In genomic region chr1:185636848-185637247, GRCh38 we compare ENCODE assay signal across 11 cellular contexts.
A peak's percentile ranks its signal among the peaks of the same experiment; 100 is the strongest.
DNase-seq lines count a peak whose midpoint lies in the region; ATAC-seq and TF ChIP-seq lines count a peak whose summit lies in the region.
"Had no signal": no experiment of that assay in that cellular context is flagged by ENCODE, and none has a peak within 500 bp of the region (broad histone marks: within the 10 kb centered on the region; RNA-seq: fewer than 3 reads in every experiment).

No MANE protein-coding gene starts in this region.

- peaks cover 47% of the 10 kb centered on the region for H3K9me3 Mint-ChIP-seq in activated T-helper 2 cell treated with anti-CD3 and anti-CD28 coated beads, Interferon-gamma antibody, Interleukin-2, Interleukin-4, amounts not matched to agents 10 μg/mL and 5 μg/mL and 100 μg/mL, durations not matched to agents 14 hours and 24 hours and 36 hours

- intact Hi-C loops in activated T-helper 2 cell treated with anti-CD3 and anti-CD28 coated beads, Interferon-gamma antibody, Interleukin-2, Interleukin-4, amounts not matched to agents 10 μg/mL and 5 μg/mL and 100 μg/mL, durations not matched to agents 14 hours and 24 hours and 36 hours (cut with micrococcal nuclease) = loop anchor here (1.0 to 5.0 kb wide), 7 partner anchors 26 to 745 kb away; partner anchors contain the start of gene IVNS1ABP

- peak overlapping the region; percentile 79 for H3K27ac Mint-ChIP-seq in activated T-helper 2 cell treated with anti-CD3 and anti-CD28 coated beads, Interferon-gamma antibody, Interleukin-2, Interleukin-4, amounts not matched to agents 10 μg/mL and 5 μg/mL and 100 μg/mL, durations not matched to agents 14 hours and 24 hours and 36 hours

- H3K36me3 Mint-ChIP-seq in activated T-helper 2 cell treated with anti-CD3 and anti-CD28 coated beads, Interferon-gamma antibody, Interleukin-2, Interleukin-4, amounts not matched to agents 10 μg/mL and 5 μg/mL and 100 μg/mL, durations not matched to agents 14 hours and 24 hours and 36 hours (ENCODE audit: low read depth) = peaks cover 52% of the 10 kb centered on the region

- ATAC-seq in GM18499 (IDR thresholded peaks at IDR 0.05; ENCODE audit: insufficient read depth, unreplicated experiment) = peak; percentile 98
- peak; percentile 98 for ATAC-seq in GM19463 (IDR thresholded peaks at IDR 0.05; ENCODE audit: unreplicated experiment)
- ATAC-seq in HG03103 (IDR thresholded peaks at IDR 0.05; ENCODE audit: low read depth, unreplicated experiment) = peak; percentile 100
- ATAC-seq: left colon had no signal

- H3K4me1 ChIP-seq in suprapubic skin = no peaks in the 10 kb centered on the region

- H3K36me3 ChIP-seq in suprapubic skin = no peaks in the 10 kb centered on the region

- no peaks in the 10 kb centered on the region for H3K9me3 ChIP-seq in suprapubic skin

- DNase-seq in activated T-helper 2 cell treated with anti-CD3 and anti-CD28 coated beads, Interferon-gamma antibody, Interleukin-2, Interleukin-4, amounts not matched to agents 10 μg/mL and 5 μg/mL and 100 μg/mL, durations not matched to agents 14 hours and 24 hours and 36 hours (ENCODE audit: low spot score) = peak; percentile 56
- no peak for DNase-seq in DMS79 (lab: John Stamatoyannopoulos, UW)
- DNase-seq in suprapubic skin (ENCODE audit: low spot score in 2 of 2) = no peak
- DNase-seq in NCI-H1417 treated with DMSO at 0.1 percent for 48 hours (lab: John Stamatoyannopoulos, UW) = no peak
- no peak for DNase-seq in AG08395 (ENCODE audit: low spot score)
- DNase-seq: DMS53, left colon, T-helper 9 cell had no signal

- no peak for TF ChIP-seq POLR2A in suprapubic skin (IDR thresholded peaks at IDR 0.05)

- no peak for TF ChIP-seq EP300 in suprapubic skin (IDR thresholded peaks at IDR 0.05)

- H3K27me3 Mint-ChIP-seq in activated T-helper 2 cell treated with anti-CD3 and anti-CD28 coated beads, Interferon-gamma antibody, Interleukin-2, Interleukin-4, amounts not matched to agents 10 μg/mL and 5 μg/mL and 100 μg/mL, durations not matched to agents 14 hours and 24 hours and 36 hours (ENCODE audit: low read depth) = no peaks in the 10 kb centered on the region

- H3K4me1 Mint-ChIP-seq in activated T-helper 2 cell treated with anti-CD3 and anti-CD28 coated beads, Interferon-gamma antibody, Interleukin-2, Interleukin-4, amounts not matched to agents 10 μg/mL and 5 μg/mL and 100 μg/mL, durations not matched to agents 14 hours and 24 hours and 36 hours (ENCODE audit: low read depth) = peaks cover 22% of the 10 kb centered on the region

- H3K27ac ChIP-seq in suprapubic skin = no peak overlapping the region

- H3K4me3 ChIP-seq in suprapubic skin = no peak overlapping the region

- H3K4me3 Mint-ChIP-seq in activated T-helper 2 cell treated with anti-CD3 and anti-CD28 coated beads, Interferon-gamma antibody, Interleukin-2, Interleukin-4, amounts not matched to agents 10 μg/mL and 5 μg/mL and 100 μg/mL, durations not matched to agents 14 hours and 24 hours and 36 hours (ENCODE audit: low read depth) = no peak overlapping the region

- H3K27me3 ChIP-seq in suprapubic skin = no peaks in the 10 kb centered on the region

- no peak for TF ChIP-seq CTCF in suprapubic skin (IDR thresholded peaks at IDR 0.05)
